Comparison of ENCODE assay signal across 7 cellular contexts in the genomic region with DNA sequence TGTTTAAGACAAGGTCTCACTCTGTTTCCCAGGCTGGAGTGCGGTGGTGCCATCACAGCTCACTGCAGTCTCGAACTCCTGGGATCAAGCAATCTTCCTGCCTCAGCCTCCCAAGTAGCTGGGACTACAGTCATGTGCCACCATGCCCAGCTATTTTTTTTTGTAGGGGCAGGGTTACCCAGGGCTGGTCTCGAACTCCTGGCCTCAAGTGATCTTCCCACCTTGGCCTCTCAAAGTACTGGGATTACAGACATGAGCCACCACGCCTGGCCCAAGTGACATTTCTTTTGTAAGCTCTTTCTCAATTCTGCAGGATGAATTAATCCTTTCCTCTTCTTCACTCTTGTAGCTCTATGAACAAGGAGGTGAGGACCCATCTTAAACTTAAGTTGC. TPM values are rescaled to one million over a fixed set of nuclear protein-coding genes. Genes with fewer than 3 reads are reported as not detected.
DNase-seq lines count a peak whose midpoint lies in the region; ATAC-seq and TF ChIP-seq lines count a peak whose summit lies in the region.
"Not testable (repeated sequence)": the region's sequence is repeated elsewhere in the genome, so short reads cannot be mapped to it uniquely, and the experiment has no call there.

No MANE protein-coding gene starts in this region.

- H3K27me3 ChIP-seq in CD4-positive, CD25-positive, alpha-beta regulatory T cell (ENCODE audit: control insufficient read depth, insufficient read depth, low read length); IMR-90 (ENCODE audit: control insufficient read depth, insufficient read depth, low read length); esophagus squamous epithelium; trophoblast cell (ENCODE audit: insufficient read depth, low read length): not testable (repeated sequence)

- CTCF ChIA-PET in IMR-90 (lab: Yijun Ruan, JAX), result interaction anchor here (1.0 kb wide), 1 partner anchor 11 kb away, joined by 3 read pairs; no protein-coding TSS in a partner anchor
- CTCF ChIA-PET in T-cell (lab: Charles Lee), result not testable (repeated sequence)

- 0 out of 3 replicates have a peak overlapping the region, but pooled peaks have one; percentile 54 for H2BK15ac ChIP-seq in IMR-90 (ENCODE audit: low read depth, low read length)

- peak overlapping the region; percentile 11 for H2BK12ac ChIP-seq in trophoblast cell (ENCODE audit: low read length)

- H3K4ac ChIP-seq in IMR-90 (ENCODE audit: low read depth, low read length) (peak overlapping the region; percentile 47; the same call in 1 of the 2 replicates), trophoblast cell (ENCODE audit: low read depth, low read length) (peak overlapping the region; percentile 4)

- not testable (repeated sequence) for H4K20me1 ChIP-seq in IMR-90 (ENCODE audit: insufficient read depth, low read length)

- in situ Hi-C loops in IMR-90 (cut with MboI; ENCODE audit: low sequenced_read_pairs), result not testable (repeated sequence)

- peak overlapping the region; percentile 83; the same call in 1 of the 2 replicates for H2AK5ac ChIP-seq in IMR-90 (ENCODE audit: low read depth, low read length)
- not testable (repeated sequence) for H2AK5ac ChIP-seq in trophoblast cell (ENCODE audit: low read length)

- POLR2A ChIA-PET in IMR-90 (lab: Charles Lee; ENCODE audit: unreplicated experiment), result interaction anchor here (0.6 kb wide), 1 partner anchor 126 kb away, joined by 3 read pairs; no protein-coding TSS in a partner anchor
- POLR2A ChIA-PET in T-cell (lab: Charles Lee), result interaction anchor here in 1 of 2 donors (0.7 kb wide), 1 partner anchor 17 kb away, joined by 3 read pairs; no protein-coding TSS in a partner anchor

- DNase-seq in CD4-positive, CD25-positive, alpha-beta regulatory T cell; IMR-90; T-cell; esophagus squamous epithelium (lab: John Stamatoyannopoulos, UW); memory B cell (ENCODE audit: low spot score in 2 of 2); trophoblast cell: not testable (repeated sequence)

- not testable (repeated sequence) for H3K9me1 ChIP-seq in IMR-90 (ENCODE audit: insufficient read depth, low read length)

- H3K27ac ChIP-seq in CD4-positive, CD25-positive, alpha-beta regulatory T cell (ENCODE audit: insufficient read depth, low read length, poor library complexity, severe bottlenecking), result not testable (repeated sequence)
- H3K27ac ChIP-seq in IMR-90 (ENCODE audit: insufficient read depth, low read length) (peak overlapping the region; percentile 6; the same call in 1 of the 2 replicates), esophagus squamous epithelium (peak overlapping the region; percentile 18 to 52 (median 36)), trophoblast cell (ENCODE audit: low read depth, low read length) (peak overlapping the region; percentile 54)

- H2BK5ac ChIP-seq in IMR-90 (ENCODE audit: low read depth, low read length, poor library complexity, severe bottlenecking) (peak overlapping the region; percentile 42), trophoblast cell (ENCODE audit: low read depth, low read length, poor library complexity) (peak overlapping the region; percentile 57)

- H3K4me3 ChIP-seq in CD4-positive, CD25-positive, alpha-beta regulatory T cell (ENCODE audit: low read depth, low read length); IMR-90 (ENCODE audit: insufficient read depth, low read depth, low read length); esophagus squamous epithelium; trophoblast cell (ENCODE audit: low read depth, low read length): not testable (repeated sequence)

- not testable (repeated sequence) for TF ChIP-seq RAD21 in IMR-90 (IDR thresholded peaks at IDR 0.05; ENCODE audit: low read length)

- not testable (repeated sequence) for H3K79me2 ChIP-seq in trophoblast cell (ENCODE audit: control insufficient read depth, insufficient read depth, low read length, poor library complexity)

- H4K8ac ChIP-seq in IMR-90 (ENCODE audit: low read depth in 2 of 2, low read length in 2 of 2) (peak overlapping the region in 1 of 2 experiments; percentile 75; a peak in 2 of 4 replicates), trophoblast cell (ENCODE audit: low read depth, low read length) (peak overlapping the region; percentile 59)

- H3K9me3 Mint-ChIP-seq in CD4-positive, CD25-positive, alpha-beta regulatory T cell; T-cell; activated naive CD8-positive, alpha-beta T cell (ENCODE audit: low read depth); memory B cell: not testable (repeated sequence)

- H2BK120ac ChIP-seq in IMR-90 (ENCODE audit: low read depth, low read length), result peak overlapping the region; percentile 84
- H2BK120ac ChIP-seq in trophoblast cell (ENCODE audit: insufficient read depth, low read length, poor library complexity), result peak overlapping the region; percentile 77

- not testable (repeated sequence) for H2AK9ac ChIP-seq in IMR-90 (replicated peaks; ENCODE audit: low read depth, low read length, poor library complexity)

- not testable (repeated sequence) for H3K27ac Mint-ChIP-seq in CD4-positive, CD25-positive, alpha-beta regulatory T cell; T-cell; activated naive CD8-positive, alpha-beta T cell; memory B cell

- peak overlapping the region; percentile 8 to 97 (median 88) for H3K4me3 Mint-ChIP-seq in CD4-positive, CD25-positive, alpha-beta regulatory T cell
- H3K4me3 Mint-ChIP-seq in T-cell (peak overlapping the region in 2 of 3 donors; percentile 87), memory B cell (peak overlapping the region; percentile 89)
- H3K4me3 Mint-ChIP-seq in activated naive CD8-positive, alpha-beta T cell, result peak overlapping the region; percentile 30

- intact Hi-C loops in IMR-90 (cut with micrococcal nuclease); esophagus squamous epithelium (cut with DNase I): not testable (repeated sequence)

- H3K23ac ChIP-seq in IMR-90 (ENCODE audit: low read depth, low read length), result peak overlapping the region; percentile 14; the same call in 1 of the 2 replicates
- not testable (repeated sequence) for H3K23ac ChIP-seq in trophoblast cell (ENCODE audit: low read length)

- H3K4me2 ChIP-seq in IMR-90 (ENCODE audit: low read depth, low read length); trophoblast cell (ENCODE audit: low read length): not testable (repeated sequence)

- not testable (repeated sequence) for ATAC-seq in CD4-positive, CD25-positive, alpha-beta regulatory T cell (ENCODE audit: low read depth in 2 of 2); IMR-90 (ENCODE audit: low read depth); T-cell (replicated peaks in 1 of 4); memory B cell (ENCODE audit: low read depth)

- not testable (repeated sequence) for TF ChIP-seq CTCF in IMR-90 (conservative IDR thresholded peaks at IDR 0.05; ENCODE audit: low read depth, low read length); esophagus squamous epithelium (IDR thresholded peaks at IDR 0.05)

- not testable (repeated sequence) for H3K9me3 ChIP-seq in CD4-positive, CD25-positive, alpha-beta regulatory T cell (ENCODE audit: control insufficient read depth in 2 of 2, low read length in 2 of 2); IMR-90 (ENCODE audit: control insufficient read depth, insufficient read depth, low read length); esophagus squamous epithelium; trophoblast cell (ENCODE audit: insufficient read depth, low read depth, low read length)

- peaks cover 19% of the 10 kb centered on the region for H3K4me1 ChIP-seq in CD4-positive, CD25-positive, alpha-beta regulatory T cell (ENCODE audit: control insufficient read depth, insufficient read depth, low read length, poor library complexity, severe bottlenecking)
- H3K4me1 ChIP-seq in IMR-90 (ENCODE audit: control insufficient read depth, insufficient read depth, low read length) (peaks cover 10% of the 10 kb centered on the region), esophagus squamous epithelium (peaks cover 0 to 53% (median 8%) of the 10 kb centered on the region in 3 donors), trophoblast cell (ENCODE audit: control insufficient read depth in 1 of 2, insufficient read depth in 2 of 2, low read length in 2 of 2) (peaks cover 9 to 19% of the 10 kb centered on the region in 2 experiments)

- H3K79me1 ChIP-seq in IMR-90 (ENCODE audit: low read depth in 1 of 2, low read length in 2 of 2), result peaks cover 0 to 32% of the 10 kb centered on the region in 2 experiments; a peak in 2 of 4 replicates
- peaks cover 20% of the 10 kb centered on the region for H3K79me1 ChIP-seq in trophoblast cell (ENCODE audit: low read length)

- BruUV-seq in IMR-90 (replicated peaks; lab: Mats Ljungman, UMichigan), result not testable (repeated sequence)

- not testable (repeated sequence) for H3K27me3 Mint-ChIP-seq in CD4-positive, CD25-positive, alpha-beta regulatory T cell; T-cell; activated naive CD8-positive, alpha-beta T cell; memory B cell

- H3K14ac ChIP-seq in IMR-90 (replicated peaks; ENCODE audit: low read depth, low read length), result peak overlapping the region; percentile 19
- peak overlapping the region; percentile 77 for H3K14ac ChIP-seq in trophoblast cell (ENCODE audit: low read length)

- H2AFZ ChIP-seq in IMR-90 (replicated peaks; ENCODE audit: low read length, poor library complexity), result peak overlapping the region; percentile 9
- not testable (repeated sequence) for H2AFZ ChIP-seq in trophoblast cell (ENCODE audit: insufficient read depth, low read length, poor library complexity)

- TF ChIP-seq POLR2A in IMR-90 (IDR thresholded peaks at IDR 0.05; ENCODE audit: low read depth, low read length); esophagus squamous epithelium (IDR thresholded peaks at IDR 0.05): not testable (repeated sequence)

- H4K12ac ChIP-seq in trophoblast cell (ENCODE audit: low read depth, low read length), result not testable (repeated sequence)

- dilution Hi-C loops in IMR-90 (cut with HindIII; ENCODE audit: low sequenced_read_pairs, unreplicated experiment), result not testable (repeated sequence)

- not testable (repeated sequence) for H3K36me3 ChIP-seq in CD4-positive, CD25-positive, alpha-beta regulatory T cell (ENCODE audit: control insufficient read depth, insufficient read depth, low read length); IMR-90 (ENCODE audit: control insufficient read depth, insufficient read depth, low read length); esophagus squamous epithelium; trophoblast cell (ENCODE audit: control insufficient read depth in 1 of 2, insufficient read depth in 2 of 2, low read length in 2 of 2)

- not testable (repeated sequence) for H3K9ac ChIP-seq in IMR-90 (ENCODE audit: low read depth, low read length); trophoblast cell (ENCODE audit: low read length)

- not testable (repeated sequence) for H4K5ac ChIP-seq in IMR-90 (ENCODE audit: low read depth, low read length)

- peak overlapping the region; percentile 50 for H4K91ac ChIP-seq in IMR-90 (ENCODE audit: insufficient read depth, low read depth, low read length)
- H4K91ac ChIP-seq in trophoblast cell (ENCODE audit: low read depth, low read length), result peak overlapping the region; percentile 80

- no CpG with 5 or more reads among the region's 4 CpGs for WGBS in IMR-90 (ENCODE audit: extremely low coverage in 2 of 2, insufficient read length in 1 of 2), 2 experiments
- 73 to 79% methylated on average over 4 of the region's 4 CpGs for WGBS in esophagus squamous epithelium, 2 donors
- no CpG with 5 or more reads among the region's 4 CpGs for WGBS in trophoblast cell (ENCODE audit: extremely low coverage, insufficient coverage, insufficient read length)

- H3K36me3 Mint-ChIP-seq in CD4-positive, CD25-positive, alpha-beta regulatory T cell; T-cell; activated naive CD8-positive, alpha-beta T cell; memory B cell: not testable (repeated sequence)

- 0 out of 2 replicates have a peak overlapping the region, but pooled peaks have one; percentile 22 for H3K18ac ChIP-seq in IMR-90 (ENCODE audit: low read depth, low read length)
- H3K18ac ChIP-seq in trophoblast cell (ENCODE audit: low read length), result not testable (repeated sequence)

- H3K56ac ChIP-seq in IMR-90 (ENCODE audit: extremely low read depth, insufficient read depth, low read length), result not testable (repeated sequence)

- H2BK20ac ChIP-seq in IMR-90 (ENCODE audit: low read depth, low read length), result peak overlapping the region; percentile 93; the same call in 1 of the 2 replicates

- H3K4me1 Mint-ChIP-seq in CD4-positive, CD25-positive, alpha-beta regulatory T cell, result peaks cover 15 to 39% (median 25%) of the 10 kb centered on the region in 4 donors
- peaks cover 27 to 37% (median 31%) of the 10 kb centered on the region in 3 donors for H3K4me1 Mint-ChIP-seq in T-cell
- H3K4me1 Mint-ChIP-seq in activated naive CD8-positive, alpha-beta T cell (ENCODE audit: low read depth), result peaks cover 29% of the 10 kb centered on the region
- H3K4me1 Mint-ChIP-seq in memory B cell, result peaks cover 21% of the 10 kb centered on the region

RNA-seq across cellular contexts. Expression of a gene that starts 1.9 kb away (rescaled TPM):
- 44.5 TPM for total RNA-seq in CD4-positive, CD25-positive, alpha-beta regulatory T cell
- polyA plus RNA-seq in CD4-positive, CD25-positive, alpha-beta regulatory T cell, result 100 to 1,000 TPM in 3 of 4 donors, 10 to 100 TPM in 1; 98.0 to 166 (median 120) TPM
- total RNA-seq in IMR-90 (2012; rRNA removed), result 159 and 172 TPM in 2 replicates
- 115 and 116 TPM in 2 replicates for polyA plus RNA-seq in IMR-90 (2012; rRNA removed)
- polyA plus RNA-seq in IMR-90 (2012; cell fraction: cytosol; rRNA removed), result 45.8 and 62.6 TPM in 2 replicates
- 22.3 and 88.0 TPM in 2 replicates for polyA plus RNA-seq in IMR-90 (2012; cell fraction: nucleus; rRNA removed; ENCODE audit: low replicate concordance)
- total RNA-seq in T-cell, result 10 to 100 TPM; 34.6 to 53.9 (median 50.4) TPM
- 100 to 1,000 TPM in 1 of 4 donors, 10 to 100 TPM in 3; 56.6 to 125 (median 83.1) TPM for total RNA-seq in esophagus squamous epithelium
- 82.1 and 86.6 TPM in 2 replicates for polyA plus RNA-seq in trophoblast cell (2013)

RNA-seq across cellular contexts. Expression of a gene that starts 23.4 kb away (rescaled TPM):
- 1.4 TPM for total RNA-seq in CD4-positive, CD25-positive, alpha-beta regulatory T cell
- polyA plus RNA-seq in CD4-positive, CD25-positive, alpha-beta regulatory T cell, result not detected
- total RNA-seq in IMR-90 (2012; rRNA removed) (1.1 and 1.3 TPM in 2 replicates), T-cell (under 1 TPM in 3 of 5 donors, not detected in 2; 0.23 to 0.44 (median 0.26) TPM), esophagus squamous epithelium (under 1 TPM in 3 of 4 donors, not detected in 1; 0.22 to 0.95 (median 0.70) TPM)
- 2.5 and 3.6 TPM in 2 replicates for polyA plus RNA-seq in IMR-90 (2012; rRNA removed)
- polyA plus RNA-seq in IMR-90 (2012; cell fraction: cytosol; rRNA removed), result 2.0 and 3.7 TPM in 2 replicates
- polyA plus RNA-seq in IMR-90 (2012; cell fraction: nucleus; rRNA removed; ENCODE audit: low replicate concordance), result 17.3 and 24.8 TPM in 2 replicates
- polyA plus RNA-seq in trophoblast cell (2013), result 0.19 and 0.29 TPM in 2 replicates

Comparison
In these comparisons a context has a peak if more than half of its experiments do, and no peak if none do; other contexts are left out.
1. H3K4me3 Mint-ChIP-seq: peak in every context shown above with its lines; median percentile 89 in memory B cell; 88 in CD4-positive, CD25-positive, alpha-beta regulatory T cell; 87 in T-cell; 30 in activated naive CD8-positive, alpha-beta T cell.